Comparison of ENCODE assay signal across 1 cellular context in the genomic region with DNA sequence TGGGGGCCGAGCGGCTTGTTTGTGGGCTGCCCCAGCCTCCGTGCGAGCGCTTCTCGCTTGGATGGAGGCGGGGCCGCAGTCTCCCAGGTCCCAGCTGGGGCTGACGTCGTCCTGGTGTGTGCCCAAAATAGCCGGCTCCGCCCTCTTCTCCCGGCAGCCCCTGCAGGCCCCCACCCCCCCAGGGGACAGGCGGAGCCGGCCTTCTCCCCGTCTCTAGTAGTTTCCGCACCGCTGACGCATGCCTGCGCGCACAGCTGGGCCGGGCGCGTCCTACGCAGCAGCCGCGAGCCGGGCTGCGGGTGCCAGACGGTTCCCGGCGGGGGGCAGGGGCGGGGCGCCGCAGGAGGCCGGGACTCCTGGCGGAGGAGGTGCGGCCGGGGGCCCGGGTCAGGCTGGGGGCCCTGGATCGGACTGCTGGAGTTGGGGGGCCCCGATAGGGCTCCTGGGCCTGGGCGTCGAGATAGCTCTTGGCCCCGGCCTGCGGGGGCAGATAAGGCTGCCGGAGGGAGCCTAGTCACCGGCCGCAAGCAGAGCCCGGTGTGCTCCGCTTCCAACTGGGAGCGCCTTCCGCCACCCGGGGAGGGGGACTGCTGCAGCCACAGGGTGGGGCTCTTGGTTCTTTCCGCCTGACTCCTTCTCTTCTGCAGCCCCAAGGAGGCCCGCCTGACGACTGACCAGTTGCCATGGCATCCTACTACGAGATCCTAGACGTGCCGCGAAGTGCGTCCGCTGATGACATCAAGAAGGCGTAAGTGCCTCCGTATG.
TF ChIP-seq lines count a peak whose summit lies in the region.

A gene (plus strand): TSS at position 216 of the 765 bp plus-strand sequence. CDS start 468 bp downstream, at position 684.

TF ChIP-seq in HepG2, 621 proteins besides CTCF, POLR2A, EP300 and RAD21 (continued from another document and continues in another):
- TF ChIP-seq, protein P1, sequence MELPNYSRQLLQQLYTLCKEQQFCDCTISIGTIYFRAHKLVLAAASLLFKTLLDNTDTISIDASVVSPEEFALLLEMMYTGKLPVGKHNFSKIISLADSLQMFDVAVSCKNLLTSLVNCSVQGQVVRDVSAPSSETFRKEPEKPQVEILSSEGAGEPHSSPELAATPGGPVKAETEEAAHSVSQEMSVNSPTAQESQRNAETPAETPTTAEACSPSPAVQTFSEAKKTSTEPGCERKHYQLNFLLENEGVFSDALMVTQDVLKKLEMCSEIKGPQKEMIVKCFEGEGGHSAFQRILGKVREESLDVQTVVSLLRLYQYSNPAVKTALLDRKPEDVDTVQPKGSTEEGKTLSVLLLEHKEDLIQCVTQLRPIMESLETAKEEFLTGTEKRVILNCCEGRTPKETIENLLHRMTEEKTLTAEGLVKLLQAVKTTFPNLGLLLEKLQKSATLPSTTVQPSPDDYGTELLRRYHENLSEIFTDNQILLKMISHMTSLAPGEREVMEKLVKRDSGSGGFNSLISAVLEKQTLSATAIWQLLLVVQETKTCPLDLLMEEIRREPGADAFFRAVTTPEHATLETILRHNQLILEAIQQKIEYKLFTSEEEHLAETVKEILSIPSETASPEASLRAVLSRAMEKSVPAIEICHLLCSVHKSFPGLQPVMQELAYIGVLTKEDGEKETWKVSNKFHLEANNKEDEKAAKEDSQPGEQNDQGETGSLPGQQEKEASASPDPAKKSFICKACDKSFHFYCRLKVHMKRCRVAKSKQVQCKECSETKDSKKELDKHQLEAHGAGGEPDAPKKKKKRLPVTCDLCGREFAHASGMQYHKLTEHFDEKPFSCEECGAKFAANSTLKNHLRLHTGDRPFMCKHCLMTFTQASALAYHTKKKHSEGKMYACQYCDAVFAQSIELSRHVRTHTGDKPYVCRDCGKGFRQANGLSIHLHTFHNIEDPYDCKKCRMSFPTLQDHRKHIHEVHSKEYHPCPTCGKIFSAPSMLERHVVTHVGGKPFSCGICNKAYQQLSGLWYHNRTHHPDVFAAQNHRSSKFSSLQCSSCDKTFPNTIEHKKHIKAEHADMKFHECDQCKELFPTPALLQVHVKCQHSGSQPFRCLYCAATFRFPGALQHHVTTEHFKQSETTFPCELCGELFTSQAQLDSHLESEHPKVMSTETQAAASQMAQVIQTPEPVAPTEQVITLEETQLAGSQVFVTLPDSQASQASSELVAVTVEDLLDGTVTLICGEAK (IDR thresholded peaks at IDR 0.05): no peak
- TF ChIP-seq, protein P1 (CRISPR knock-in tag; IDR thresholded peaks at IDR 0.05): peak; percentile 62; the same call in 1 of the 2 replicates
- TF ChIP-seq SATB2 (CRISPR knock-in tag; IDR thresholded peaks at IDR 0.05) (peak; percentile 36; the same call in 1 of the 2 replicates), ZNF468 (CRISPR knock-in tag; IDR thresholded peaks at IDR 0.05) (no peak), ZNF432 (CRISPR knock-in tag; IDR thresholded peaks at IDR 0.05; ENCODE audit: borderline replicate concordance) (no peak), SMAD1 (CRISPR knock-in tag; IDR thresholded peaks at IDR 0.05; ENCODE audit: borderline replicate concordance, low read depth) (no peak), TBP (CRISPR knock-in tag; IDR thresholded peaks at IDR 0.05) (no peak), ATM (IDR thresholded peaks at IDR 0.05; ENCODE audit: borderline replicate concordance) (no peak), MAF1 (CRISPR knock-in tag; IDR thresholded peaks at IDR 0.05; ENCODE audit: borderline replicate concordance) (peak; percentile 58; the same call in 1 of the 2 replicates), AGO1 (IDR thresholded peaks at IDR 0.05; ENCODE audit: low read depth, low read length, poor library complexity, severe bottlenecking) (peak; percentile 85), TBL1XR1 (IDR thresholded peaks at IDR 0.05; ENCODE audit: borderline replicate concordance, low read length, partially characterized antibody) (peak; percentile 31), POLR2AphosphoS5 (IDR thresholded peaks at IDR 0.05; ENCODE audit: low read depth, low read length) (peak; percentile 60; the same call in 1 of the 2 replicates), ZNF274 (CRISPR knock-in tag; IDR thresholded peaks at IDR 0.05) (no peak), ZNF816 (CRISPR knock-in tag; IDR thresholded peaks at IDR 0.05; ENCODE audit: borderline replicate concordance) (peak; percentile 70; the same call in 1 of the 2 replicates), HNRNPLL (IDR thresholded peaks at IDR 0.05; ENCODE audit: low read depth, low read length, poor library complexity, severe bottlenecking) (peak; percentile 99), ZNF44 (CRISPR knock-in tag; IDR thresholded peaks at IDR 0.05) (no peak), ZNF557 (CRISPR knock-in tag; IDR thresholded peaks at IDR 0.05) (0 out of 2 replicates have a peak, but pooled peaks have one; percentile 62)
- TF ChIP-seq, protein P2, sequence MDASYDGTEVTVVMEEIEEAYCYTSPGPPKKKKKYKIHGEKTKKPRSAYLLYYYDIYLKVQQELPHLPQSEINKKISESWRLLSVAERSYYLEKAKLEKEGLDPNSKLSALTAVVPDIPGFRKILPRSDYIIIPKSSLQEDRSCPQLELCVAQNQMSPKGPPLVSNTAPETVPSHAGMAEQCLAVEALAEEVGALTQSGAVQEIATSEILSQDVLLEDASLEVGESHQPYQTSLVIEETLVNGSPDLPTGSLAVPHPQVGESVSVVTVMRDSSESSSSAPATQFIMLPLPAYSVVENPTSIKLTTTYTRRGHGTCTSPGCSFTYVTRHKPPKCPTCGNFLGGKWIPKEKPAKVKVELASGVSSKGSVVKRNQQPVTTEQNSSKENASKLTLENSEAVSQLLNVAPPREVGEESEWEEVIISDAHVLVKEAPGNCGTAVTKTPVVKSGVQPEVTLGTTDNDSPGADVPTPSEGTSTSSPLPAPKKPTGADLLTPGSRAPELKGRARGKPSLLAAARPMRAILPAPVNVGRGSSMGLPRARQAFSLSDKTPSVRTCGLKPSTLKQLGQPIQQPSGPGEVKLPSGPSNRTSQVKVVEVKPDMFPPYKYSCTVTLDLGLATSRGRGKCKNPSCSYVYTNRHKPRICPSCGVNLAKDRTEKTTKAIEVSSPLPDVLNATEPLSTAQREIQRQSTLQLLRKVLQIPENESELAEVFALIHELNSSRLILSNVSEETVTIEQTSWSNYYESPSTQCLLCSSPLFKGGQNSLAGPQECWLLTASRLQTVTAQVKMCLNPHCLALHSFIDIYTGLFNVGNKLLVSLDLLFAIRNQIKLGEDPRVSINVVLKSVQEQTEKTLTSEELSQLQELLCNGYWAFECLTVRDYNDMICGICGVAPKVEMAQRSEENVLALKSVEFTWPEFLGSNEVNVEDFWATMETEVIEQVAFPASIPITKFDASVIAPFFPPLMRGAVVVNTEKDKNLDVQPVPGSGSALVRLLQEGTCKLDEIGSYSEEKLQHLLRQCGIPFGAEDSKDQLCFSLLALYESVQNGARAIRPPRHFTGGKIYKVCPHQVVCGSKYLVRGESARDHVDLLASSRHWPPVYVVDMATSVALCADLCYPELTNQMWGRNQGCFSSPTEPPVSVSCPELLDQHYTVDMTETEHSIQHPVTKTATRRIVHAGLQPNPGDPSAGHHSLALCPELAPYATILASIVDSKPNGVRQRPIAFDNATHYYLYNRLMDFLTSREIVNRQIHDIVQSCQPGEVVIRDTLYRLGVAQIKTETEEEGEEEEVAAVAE (CRISPR knock-in tag; IDR thresholded peaks at IDR 0.05; ENCODE audit: borderline replicate concordance): peak; percentile 60; the same call in 1 of the 2 replicates
- TF ChIP-seq, protein P3, sequence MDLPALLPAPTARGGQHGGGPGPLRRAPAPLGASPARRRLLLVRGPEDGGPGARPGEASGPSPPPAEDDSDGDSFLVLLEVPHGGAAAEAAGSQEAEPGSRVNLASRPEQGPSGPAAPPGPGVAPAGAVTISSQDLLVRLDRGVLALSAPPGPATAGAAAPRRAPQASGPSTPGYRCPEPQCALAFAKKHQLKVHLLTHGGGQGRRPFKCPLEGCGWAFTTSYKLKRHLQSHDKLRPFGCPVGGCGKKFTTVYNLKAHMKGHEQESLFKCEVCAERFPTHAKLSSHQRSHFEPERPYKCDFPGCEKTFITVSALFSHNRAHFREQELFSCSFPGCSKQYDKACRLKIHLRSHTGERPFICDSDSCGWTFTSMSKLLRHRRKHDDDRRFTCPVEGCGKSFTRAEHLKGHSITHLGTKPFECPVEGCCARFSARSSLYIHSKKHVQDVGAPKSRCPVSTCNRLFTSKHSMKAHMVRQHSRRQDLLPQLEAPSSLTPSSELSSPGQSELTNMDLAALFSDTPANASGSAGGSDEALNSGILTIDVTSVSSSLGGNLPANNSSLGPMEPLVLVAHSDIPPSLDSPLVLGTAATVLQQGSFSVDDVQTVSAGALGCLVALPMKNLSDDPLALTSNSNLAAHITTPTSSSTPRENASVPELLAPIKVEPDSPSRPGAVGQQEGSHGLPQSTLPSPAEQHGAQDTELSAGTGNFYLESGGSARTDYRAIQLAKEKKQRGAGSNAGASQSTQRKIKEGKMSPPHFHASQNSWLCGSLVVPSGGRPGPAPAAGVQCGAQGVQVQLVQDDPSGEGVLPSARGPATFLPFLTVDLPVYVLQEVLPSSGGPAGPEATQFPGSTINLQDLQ (CRISPR knock-in tag; IDR thresholded peaks at IDR 0.05): peak; percentile 89
- TF ChIP-seq, protein P4, sequence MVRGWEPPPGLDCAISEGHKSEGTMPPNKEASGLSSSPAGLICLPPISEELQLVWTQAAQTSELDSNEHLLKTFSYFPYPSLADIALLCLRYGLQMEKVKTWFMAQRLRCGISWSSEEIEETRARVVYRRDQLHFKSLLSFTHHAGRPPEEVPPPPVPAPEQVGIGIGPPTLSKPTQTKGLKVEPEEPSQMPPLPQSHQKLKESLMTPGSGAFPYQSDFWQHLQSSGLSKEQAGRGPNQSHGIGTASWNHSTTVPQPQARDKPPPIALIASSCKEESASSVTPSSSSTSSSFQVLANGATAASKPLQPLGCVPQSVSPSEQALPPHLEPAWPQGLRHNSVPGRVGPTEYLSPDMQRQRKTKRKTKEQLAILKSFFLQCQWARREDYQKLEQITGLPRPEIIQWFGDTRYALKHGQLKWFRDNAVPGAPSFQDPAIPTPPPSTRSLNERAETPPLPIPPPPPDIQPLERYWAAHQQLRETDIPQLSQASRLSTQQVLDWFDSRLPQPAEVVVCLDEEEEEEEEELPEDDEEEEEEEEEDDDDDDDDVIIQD (CRISPR knock-in tag; IDR thresholded peaks at IDR 0.05; ENCODE audit: low read depth): no peak
- TF ChIP-seq, protein P5, sequence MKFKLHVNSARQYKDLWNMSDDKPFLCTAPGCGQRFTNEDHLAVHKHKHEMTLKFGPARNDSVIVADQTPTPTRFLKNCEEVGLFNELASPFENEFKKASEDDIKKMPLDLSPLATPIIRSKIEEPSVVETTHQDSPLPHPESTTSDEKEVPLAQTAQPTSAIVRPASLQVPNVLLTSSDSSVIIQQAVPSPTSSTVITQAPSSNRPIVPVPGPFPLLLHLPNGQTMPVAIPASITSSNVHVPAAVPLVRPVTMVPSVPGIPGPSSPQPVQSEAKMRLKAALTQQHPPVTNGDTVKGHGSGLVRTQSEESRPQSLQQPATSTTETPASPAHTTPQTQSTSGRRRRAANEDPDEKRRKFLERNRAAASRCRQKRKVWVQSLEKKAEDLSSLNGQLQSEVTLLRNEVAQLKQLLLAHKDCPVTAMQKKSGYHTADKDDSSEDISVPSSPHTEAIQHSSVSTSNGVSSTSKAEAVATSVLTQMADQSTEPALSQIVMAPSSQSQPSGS (CRISPR knock-in tag; IDR thresholded peaks at IDR 0.05): peak; percentile 99
